ENCODE assay signal across 8 cellular contexts in the genomic region with DNA sequence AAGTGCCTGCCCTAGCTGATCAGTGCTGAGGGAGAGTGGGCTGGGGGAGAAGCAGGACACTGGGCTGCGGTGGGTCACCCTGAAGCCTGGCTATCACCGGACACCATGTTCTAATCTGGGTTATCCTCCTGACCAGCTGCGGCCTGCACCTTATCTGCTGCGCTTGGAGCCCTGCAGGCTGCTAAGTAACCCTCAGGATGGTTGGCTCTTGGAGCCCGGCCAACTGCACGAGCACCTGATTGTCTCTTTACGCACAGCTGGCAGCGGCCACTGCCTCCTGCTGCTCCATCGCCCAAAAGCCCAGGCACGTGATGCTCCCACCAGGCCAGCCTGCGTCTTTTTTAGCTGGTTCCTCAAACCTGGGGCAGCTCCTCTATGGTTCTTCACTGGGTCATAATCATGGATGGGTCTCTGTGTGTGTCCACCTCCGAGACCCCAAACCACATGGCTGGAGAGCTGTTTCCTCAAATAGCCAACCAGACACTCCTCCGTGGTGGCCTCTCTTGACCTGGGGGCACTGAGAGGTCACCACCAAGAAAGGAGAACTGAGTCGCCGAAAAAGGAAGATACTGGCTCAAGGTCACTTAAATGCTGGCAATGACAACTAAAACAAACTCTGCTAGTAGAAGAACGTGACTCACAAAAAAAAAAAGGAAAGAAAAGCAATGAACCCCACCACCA. TPM values are rescaled to one million over a fixed set of nuclear protein-coding genes. Genes with fewer than 3 reads are reported as not detected.
DNase-seq lines count a peak whose midpoint lies in the region; ATAC-seq and TF ChIP-seq lines count a peak whose summit lies in the region.

No MANE protein-coding gene starts in this region.

- H3K4me1 ChIP-seq in left lung = peaks cover 0 to 12% of the 10 kb centered on the region in 2 donors

- intact Hi-C loops in left lung (cut with DNase I) = no loop called here

- peaks cover 0 to 43% of the 10 kb centered on the region in 2 donors for H3K36me3 ChIP-seq in left lung

- no peak for TF ChIP-seq CTCF in left lung (IDR thresholded peaks at IDR 0.05)

- peak; percentile 74 for DNase-seq in DMS79 treated with DMSO at 0.1 percent for 48 hours (lab: John Stamatoyannopoulos, UW)
- DNase-seq in NCI-H187 treated with DMSO at 0.1 percent for 48 hours (lab: John Stamatoyannopoulos, UW) = peak; percentile 53
- peak; percentile 91 for DNase-seq in SKM-1 treated with dmso at 0.1 percent for 144 hours (lab: John Stamatoyannopoulos, UW; ENCODE audit: unreplicated experiment)
- peak in 1 of 2 donors; percentile 72 for DNase-seq in left lung
- DNase-seq in Ammon's horn (ENCODE audit: low spot score) = no peak
- DNase-seq in NCI-H1436 (lab: John Stamatoyannopoulos, UW) = no peak

- ATAC-seq in left lung = peak; percentile 21
- ATAC-seq in GM18858 (IDR thresholded peaks at IDR 0.05; ENCODE audit: unreplicated experiment) = no peak
- ATAC-seq in HG03097 (IDR thresholded peaks at IDR 0.05; ENCODE audit: low FRiP score, unreplicated experiment) = no peak

- no peaks in the 10 kb centered on the region for H3K27me3 ChIP-seq in left lung

- H3K27ac ChIP-seq in left lung = no peak overlapping the region

- no peaks in the 10 kb centered on the region for H3K9me3 ChIP-seq in left lung

- H3K4me3 ChIP-seq in left lung = no peak overlapping the region

RNA-seq across cellular contexts. Expression of a gene that starts 21.7 kb away (rescaled TPM):
- total RNA-seq in left lung = 10 to 100 TPM in 1 of 2 donors, 1 to 10 TPM in 1; 6.3 to 35.1 TPM

RNA-seq across cellular contexts. Expression of a gene that starts 46.8 kb away (rescaled TPM):
- 10 to 100 TPM; 20.1 to 23.2 TPM for total RNA-seq in left lung

RNA-seq across cellular contexts. Expression of a gene that starts 52.4 kb away (rescaled TPM):
- total RNA-seq in left lung = 10 to 100 TPM; 51.2 to 52.8 TPM

Comparison
In these comparisons a context has a peak if more than half of its experiments do, and no peak if none do; other contexts are left out.
1. DNase-seq: peak in DMS79 treated with DMSO at 0.1 percent for 48 hours (single experiment), NCI-H187 treated with DMSO at 0.1 percent for 48 hours (single experiment) and SKM-1 treated with dmso at 0.1 percent for 144 hours (single experiment); none in Ammon's horn (single experiment) and NCI-H1436 (single experiment).